In genomic region chr10:68899186-68899745, GRCh38 we compare ENCODE assay signal across 2 cellular contexts.
TF ChIP-seq lines count a peak whose summit lies in the region.

No MANE protein-coding gene starts in this region.

TF ChIP-seq in IMR-90, 13 proteins besides CTCF, POLR2A, EP300 and RAD21:
- TF ChIP-seq SMC3 (IDR thresholded peaks at IDR 0.05; ENCODE audit: low read depth, low read length) = no peak
- no peak for TF ChIP-seq CHD1 (IDR thresholded peaks at IDR 0.05; ENCODE audit: low read depth, low read length)
- no peak for TF ChIP-seq BHLHE40 (IDR thresholded peaks at IDR 0.05; ENCODE audit: low read depth, low read length)
- TF ChIP-seq RFX5 (IDR thresholded peaks at IDR 0.05; ENCODE audit: low read depth, low read length) = no peak
- TF ChIP-seq FOS (IDR thresholded peaks at IDR 0.05; ENCODE audit: low read depth, low read length) = no peak
- no peak for TF ChIP-seq RCOR1 (IDR thresholded peaks at IDR 0.05; ENCODE audit: insufficient replicate concordance, low read length)
TF ChIP-seq in IMR-90: peak in this region for 0.

TF ChIP-seq in K562, 482 proteins besides CTCF, POLR2A, EP300 and RAD21:
- TF ChIP-seq PHB (CRISPR knock-in tag; IDR thresholded peaks at IDR 0.05) (no peak), IRF2 (CRISPR knock-in tag; IDR thresholded peaks at IDR 0.05) (no peak), EP400 (IDR thresholded peaks at IDR 0.05) (no peak), RNF2 (IDR thresholded peaks at IDR 0.05) (no peak), ZNF431 (CRISPR knock-in tag; IDR thresholded peaks at IDR 0.05) (no peak), CHD2 (IDR thresholded peaks at IDR 0.05; ENCODE audit: low read depth, low read length) (no peak), ZNF384 (IDR thresholded peaks at IDR 0.05; ENCODE audit: low read depth, low read length) (no peak), ZNF121 (CRISPR knock-in tag; conservative IDR thresholded peaks at IDR 0.05) (no peak), ZNF140 (CRISPR knock-in tag; IDR thresholded peaks at IDR 0.05) (no peak), SIN3A (IDR thresholded peaks at IDR 0.05; ENCODE audit: borderline replicate concordance in 2 of 2, control insufficient read depth in 1 of 2, low read depth in 2 of 2, low read length in 2 of 2) (no peak), MEF2D (tag; conservative IDR thresholded peaks at IDR 0.05; ENCODE audit: low read depth) (no peak), ZNF407 (IDR thresholded peaks at IDR 0.05; ENCODE audit: low read depth) (no peak), ZKSCAN3 (CRISPR knock-in tag; IDR thresholded peaks at IDR 0.05) (no peak)
- TF ChIP-seq, protein P1, sequence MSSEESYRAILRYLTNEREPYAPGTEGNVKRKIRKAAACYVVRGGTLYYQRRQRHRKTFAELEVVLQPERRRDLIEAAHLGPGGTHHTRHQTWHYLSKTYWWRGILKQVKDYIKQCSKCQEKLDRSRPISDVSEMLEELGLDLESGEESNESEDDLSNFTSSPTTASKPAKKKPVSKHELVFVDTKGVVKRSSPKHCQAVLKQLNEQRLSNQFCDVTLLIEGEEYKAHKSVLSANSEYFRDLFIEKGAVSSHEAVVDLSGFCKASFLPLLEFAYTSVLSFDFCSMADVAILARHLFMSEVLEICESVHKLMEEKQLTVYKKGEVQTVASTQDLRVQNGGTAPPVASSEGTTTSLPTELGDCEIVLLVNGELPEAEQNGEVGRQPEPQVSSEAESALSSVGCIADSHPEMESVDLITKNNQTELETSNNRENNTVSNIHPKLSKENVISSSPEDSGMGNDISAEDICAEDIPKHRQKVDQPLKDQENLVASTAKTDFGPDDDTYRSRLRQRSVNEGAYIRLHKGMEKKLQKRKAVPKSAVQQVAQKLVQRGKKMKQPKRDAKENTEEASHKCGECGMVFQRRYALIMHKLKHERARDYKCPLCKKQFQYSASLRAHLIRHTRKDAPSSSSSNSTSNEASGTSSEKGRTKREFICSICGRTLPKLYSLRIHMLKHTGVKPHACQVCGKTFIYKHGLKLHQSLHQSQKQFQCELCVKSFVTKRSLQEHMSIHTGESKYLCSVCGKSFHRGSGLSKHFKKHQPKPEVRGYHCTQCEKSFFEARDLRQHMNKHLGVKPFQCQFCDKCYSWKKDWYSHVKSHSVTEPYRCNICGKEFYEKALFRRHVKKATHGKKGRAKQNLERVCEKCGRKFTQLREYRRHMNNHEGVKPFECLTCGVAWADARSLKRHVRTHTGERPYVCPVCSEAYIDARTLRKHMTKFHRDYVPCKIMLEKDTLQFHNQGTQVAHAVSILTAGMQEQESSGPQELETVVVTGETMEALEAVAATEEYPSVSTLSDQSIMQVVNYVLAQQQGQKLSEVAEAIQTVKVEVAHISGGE (CRISPR knock-in tag; IDR thresholded peaks at IDR 0.05) = no peak
- TF ChIP-seq, protein P2, sequence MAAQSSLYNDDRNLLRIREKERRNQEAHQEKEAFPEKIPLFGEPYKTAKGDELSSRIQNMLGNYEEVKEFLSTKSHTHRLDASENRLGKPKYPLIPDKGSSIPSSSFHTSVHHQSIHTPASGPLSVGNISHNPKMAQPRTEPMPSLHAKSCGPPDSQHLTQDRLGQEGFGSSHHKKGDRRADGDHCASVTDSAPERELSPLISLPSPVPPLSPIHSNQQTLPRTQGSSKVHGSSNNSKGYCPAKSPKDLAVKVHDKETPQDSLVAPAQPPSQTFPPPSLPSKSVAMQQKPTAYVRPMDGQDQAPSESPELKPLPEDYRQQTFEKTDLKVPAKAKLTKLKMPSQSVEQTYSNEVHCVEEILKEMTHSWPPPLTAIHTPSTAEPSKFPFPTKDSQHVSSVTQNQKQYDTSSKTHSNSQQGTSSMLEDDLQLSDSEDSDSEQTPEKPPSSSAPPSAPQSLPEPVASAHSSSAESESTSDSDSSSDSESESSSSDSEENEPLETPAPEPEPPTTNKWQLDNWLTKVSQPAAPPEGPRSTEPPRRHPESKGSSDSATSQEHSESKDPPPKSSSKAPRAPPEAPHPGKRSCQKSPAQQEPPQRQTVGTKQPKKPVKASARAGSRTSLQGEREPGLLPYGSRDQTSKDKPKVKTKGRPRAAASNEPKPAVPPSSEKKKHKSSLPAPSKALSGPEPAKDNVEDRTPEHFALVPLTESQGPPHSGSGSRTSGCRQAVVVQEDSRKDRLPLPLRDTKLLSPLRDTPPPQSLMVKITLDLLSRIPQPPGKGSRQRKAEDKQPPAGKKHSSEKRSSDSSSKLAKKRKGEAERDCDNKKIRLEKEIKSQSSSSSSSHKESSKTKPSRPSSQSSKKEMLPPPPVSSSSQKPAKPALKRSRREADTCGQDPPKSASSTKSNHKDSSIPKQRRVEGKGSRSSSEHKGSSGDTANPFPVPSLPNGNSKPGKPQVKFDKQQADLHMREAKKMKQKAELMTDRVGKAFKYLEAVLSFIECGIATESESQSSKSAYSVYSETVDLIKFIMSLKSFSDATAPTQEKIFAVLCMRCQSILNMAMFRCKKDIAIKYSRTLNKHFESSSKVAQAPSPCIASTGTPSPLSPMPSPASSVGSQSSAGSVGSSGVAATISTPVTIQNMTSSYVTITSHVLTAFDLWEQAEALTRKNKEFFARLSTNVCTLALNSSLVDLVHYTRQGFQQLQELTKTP (IDR thresholded peaks at IDR 0.05; ENCODE audit: low read depth in 1 of 2, partially characterized antibody in 2 of 2) = no peak
- TF ChIP-seq, protein P3, sequence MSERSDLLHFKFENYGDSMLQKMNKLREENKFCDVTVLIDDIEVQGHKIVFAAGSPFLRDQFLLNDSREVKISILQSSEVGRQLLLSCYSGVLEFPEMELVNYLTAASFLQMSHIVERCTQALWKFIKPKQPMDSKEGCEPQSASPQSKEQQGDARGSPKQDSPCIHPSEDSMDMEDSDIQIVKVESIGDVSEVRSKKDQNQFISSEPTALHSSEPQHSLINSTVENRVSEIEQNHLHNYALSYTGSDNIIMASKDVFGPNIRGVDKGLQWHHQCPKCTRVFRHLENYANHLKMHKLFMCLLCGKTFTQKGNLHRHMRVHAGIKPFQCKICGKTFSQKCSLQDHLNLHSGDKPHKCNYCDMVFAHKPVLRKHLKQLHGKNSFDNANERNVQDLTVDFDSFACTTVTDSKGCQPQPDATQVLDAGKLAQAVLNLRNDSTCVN (CRISPR knock-in tag; IDR thresholded peaks at IDR 0.05) = no peak
- TF ChIP-seq, protein P4, sequence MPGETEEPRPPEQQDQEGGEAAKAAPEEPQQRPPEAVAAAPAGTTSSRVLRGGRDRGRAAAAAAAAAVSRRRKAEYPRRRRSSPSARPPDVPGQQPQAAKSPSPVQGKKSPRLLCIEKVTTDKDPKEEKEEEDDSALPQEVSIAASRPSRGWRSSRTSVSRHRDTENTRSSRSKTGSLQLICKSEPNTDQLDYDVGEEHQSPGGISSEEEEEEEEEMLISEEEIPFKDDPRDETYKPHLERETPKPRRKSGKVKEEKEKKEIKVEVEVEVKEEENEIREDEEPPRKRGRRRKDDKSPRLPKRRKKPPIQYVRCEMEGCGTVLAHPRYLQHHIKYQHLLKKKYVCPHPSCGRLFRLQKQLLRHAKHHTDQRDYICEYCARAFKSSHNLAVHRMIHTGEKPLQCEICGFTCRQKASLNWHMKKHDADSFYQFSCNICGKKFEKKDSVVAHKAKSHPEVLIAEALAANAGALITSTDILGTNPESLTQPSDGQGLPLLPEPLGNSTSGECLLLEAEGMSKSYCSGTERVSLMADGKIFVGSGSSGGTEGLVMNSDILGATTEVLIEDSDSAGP (CRISPR knock-in tag; IDR thresholded peaks at IDR 0.05) = no peak
